ENCODE assay signal across 13 cellular contexts in the genomic region with DNA sequence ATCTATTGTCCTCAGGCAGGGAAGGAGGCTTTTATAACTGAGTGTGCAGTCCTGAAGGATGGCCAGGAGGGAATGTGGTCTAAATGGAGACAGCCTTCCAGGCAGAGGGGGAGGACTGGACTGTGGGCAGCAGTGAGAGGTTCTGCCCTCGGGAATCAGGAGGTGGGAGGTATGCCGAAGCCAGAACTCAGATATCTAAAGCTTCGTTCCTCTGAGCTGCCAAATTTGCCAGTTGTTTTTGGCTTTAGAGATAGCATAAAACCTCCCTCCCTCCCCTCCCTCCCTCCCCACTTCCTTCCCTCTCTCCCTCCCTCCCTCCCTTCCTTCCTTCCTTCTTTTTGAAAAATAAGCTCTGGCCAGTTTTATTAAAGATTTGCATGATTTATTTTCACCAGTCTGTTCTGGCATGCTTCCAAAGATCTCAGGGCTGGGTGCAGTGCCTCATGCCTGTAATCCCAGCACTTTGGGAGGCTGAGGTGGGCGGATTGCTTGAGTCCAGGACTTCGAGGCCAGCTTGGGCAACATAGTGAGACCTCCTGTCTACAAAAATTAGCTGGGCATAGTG. TPM values are rescaled to one million over a fixed set of nuclear protein-coding genes. Genes with fewer than 3 reads are reported as not detected.
DNase-seq lines count a peak whose midpoint lies in the region; TF ChIP-seq lines count a peak whose summit lies in the region.
"Had no signal": no experiment of that assay in that cellular context is flagged by ENCODE, and none has a peak within 500 bp of the region (broad histone marks: within the 10 kb centered on the region; RNA-seq: fewer than 3 reads in every experiment).

No MANE protein-coding gene starts in this region.

- intact Hi-C loops in sigmoid colon (cut with DNase I): no loop called here

- H3K27me3 ChIP-seq in subcutaneous abdominal adipose tissue (ENCODE audit: control insufficient read depth in 5 of 5, insufficient read depth in 4 of 5, low read length in 5 of 5) (peaks cover 0 to 21% (median 13%) of the 10 kb centered on the region in 5 donors), sigmoid colon (peaks cover 9 to 26% (median 9%) of the 10 kb centered on the region in 3 donors)

- TF ChIP-seq POLR2A in sigmoid colon (IDR thresholded peaks at IDR 0.05): no peak

- H3K4me1 ChIP-seq in subcutaneous abdominal adipose tissue (ENCODE audit: control insufficient read depth in 5 of 5, insufficient read depth in 5 of 5, low read length in 5 of 5) (peaks cover 5 to 49% (median 39%) of the 10 kb centered on the region in 5 donors), sigmoid colon (peaks cover 0 to 31% (median 23%) of the 10 kb centered on the region in 4 donors)

- H3K27ac ChIP-seq in subcutaneous abdominal adipose tissue (ENCODE audit: low read depth, low read length) (peak overlapping the region; percentile 42), sigmoid colon (peak overlapping the region in 2 of 4 donors; percentile 8 to 73)

- DNase-seq in M059J (ENCODE audit: low read depth) (peak; percentile 82), cardiac fibroblast (ENCODE audit: low read depth in 2 of 2) (peak; percentile 48 to 93), islet precursor cell (peak; percentile 77), DMS153 treated with DMSO at 0.1 percent for 48 hours (lab: John Stamatoyannopoulos, UW; ENCODE audit: unreplicated experiment) (no peak), sigmoid colon (no peak)
- no peak for DNase-seq in activated naive CD4-positive, alpha-beta T cell treated with Interleukin-2 at 50 U/mL for 16 hours
- DNase-seq: hippocampal formation; naive thymus-derived CD4-positive, alpha-beta T cell; NCI-H82; stimulated activated CD4-positive, alpha-beta T cell treated with anti-CD3 and anti-CD28 coated beads, Interleukin-4, amount 100 ng/mL, for 1 hour had no signal

- WGBS in sigmoid colon, 2 donors: 37 to 50% methylated on average over 5 of the region's 5 CpGs

- H3K9ac ChIP-seq in subcutaneous abdominal adipose tissue (ENCODE audit: low read length in 5 of 5): peak overlapping the region in 2 of 5 donors; percentile 19 to 23

- TF ChIP-seq EP300 in sigmoid colon (IDR thresholded peaks at IDR 0.05): no peak

- H3K9me3 ChIP-seq in subcutaneous abdominal adipose tissue (ENCODE audit: control insufficient read depth in 5 of 5, low read length in 5 of 5) (no peaks in the 10 kb centered on the region), sigmoid colon (no peaks in the 10 kb centered on the region)
- H3K9me3 ChIP-seq: tibial nerve had no signal

- H3K4me3 ChIP-seq in cardiac fibroblast (replicated peaks in 1 of 2; ENCODE audit: low read depth in 2 of 2, low read length in 2 of 2) (peak overlapping the region in 1 of 2 donors; percentile 54), subcutaneous abdominal adipose tissue (ENCODE audit: low read depth in 1 of 5, low read length in 5 of 5) (peak overlapping the region; percentile 68 to 82 (median 73)), sigmoid colon (peak overlapping the region in 2 of 4 donors; percentile 39 to 54)

- H3K36me3 ChIP-seq in subcutaneous abdominal adipose tissue (ENCODE audit: control insufficient read depth in 5 of 5, insufficient read depth in 5 of 5, low read length in 5 of 5) (no peaks in the 10 kb centered on the region), sigmoid colon (no peaks in the 10 kb centered on the region)
- H3K36me3 ChIP-seq: tibial nerve had no signal

- no peak for TF ChIP-seq CTCF in cardiac fibroblast (IDR thresholded peaks at IDR 0.05; ENCODE audit: low read depth, low read length)
- no peak for TF ChIP-seq CTCF in sigmoid colon (IDR thresholded peaks at IDR 0.05)

RNA-seq across cellular contexts. Expression of gene MEDAG, which starts 2.4 kb away (rescaled TPM):
- 0.07 and 0.12 TPM in 2 replicates for total RNA-seq in M059J (2014; rRNA removed; shearing (Covaris generic))
- total RNA-seq in sigmoid colon: 10 to 100 TPM; 14.3 to 42.1 (median 20.1) TPM
- polyA plus RNA-seq in sigmoid colon: 10 to 100 TPM in 1 of 3 donors, 1 to 10 TPM in 2; 1.4 to 18.0 (median 5.0) TPM

RNA-seq across cellular contexts. Expression of gene TEX26, which starts 24.0 kb away (rescaled TPM):
- total RNA-seq in M059J (2014; rRNA removed; shearing (Covaris generic)): not detected in 2 replicates
- not detected for total RNA-seq in sigmoid colon
- not detected for polyA plus RNA-seq in sigmoid colon
- total RNA-seq: H1; naive thymus-derived CD4-positive, alpha-beta T cell; tibial nerve had no signal
- polyA plus RNA-seq: H1; naive thymus-derived CD4-positive, alpha-beta T cell had no signal

Comparison
In these comparisons a context has a peak if more than half of its experiments do, and no peak if none do; other contexts are left out.
1. DNase-seq: peak in M059J (single experiment), cardiac fibroblast (2 of 2) and islet precursor cell (single experiment); none in activated naive CD4-positive, alpha-beta T cell treated with Interleukin-2 at 50 U/mL for 16 hours (single experiment), DMS153 treated with DMSO at 0.1 percent for 48 hours (single experiment) and sigmoid colon (single experiment).
2. RNA of gene MEDAG, which starts 2.4 kb away (total RNA-seq): 14.3 to 42.1 TPM in sigmoid colon; 0.07 to 0.12 TPM in M059J; every median in the first group is over 10 times any median in the second.